In the genomic region with DNA sequence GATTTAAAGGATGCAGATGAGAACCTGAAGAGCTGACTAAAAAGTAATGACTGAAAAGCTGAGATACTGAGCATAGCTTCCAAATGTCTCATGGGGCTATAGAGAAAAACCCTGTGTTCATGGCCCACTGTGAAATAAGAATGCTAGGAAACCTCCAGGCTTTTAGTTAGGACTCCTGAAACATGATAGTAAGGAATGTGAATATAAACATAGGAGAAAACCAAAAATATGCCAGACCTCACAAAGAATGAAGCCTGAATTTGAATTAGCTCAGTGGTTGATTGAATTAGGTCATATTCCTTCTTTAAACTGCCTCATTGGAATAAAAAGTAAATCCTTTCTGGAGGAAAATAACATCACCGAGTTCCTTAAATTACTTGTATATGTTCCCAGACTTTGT, we compare ENCODE assay signal across 25 cellular contexts.
DNase-seq lines count a peak whose midpoint lies in the region; ATAC-seq, FAIRE-seq and TF ChIP-seq lines count a peak whose summit lies in the region.
"Had no signal": no experiment of that assay in that cellular context is flagged by ENCODE, and none has a peak within 500 bp of the region (broad histone marks: within the 10 kb centered on the region; RNA-seq: fewer than 3 reads in every experiment).

No MANE protein-coding gene starts in this region.

- H3K9me3 Mint-ChIP-seq in astrocyte (ENCODE audit: unreplicated experiment): peaks cover 10% of the 10 kb centered on the region

- no peaks in the 10 kb centered on the region for H3K79me2 ChIP-seq in astrocyte (ENCODE audit: insufficient read depth, low read length)

- peak overlapping the region; percentile 30 for H3K4me3 Mint-ChIP-seq in astrocyte (ENCODE audit: unreplicated experiment)
- H3K4me3 Mint-ChIP-seq: activated T-cell treated with anti-CD3 and anti-CD28 coated beads, Interleukin-2, amount 50 U/mL, for 72 hours; GM23338; T-helper 2 cell treated with Interferon-gamma antibody and Interleukin-4, amounts not matched to agents 5 μg/mL and 100 μg/mL, for 36 hours had no signal

- FAIRE-seq in astrocyte (lab: Jason Lieb, UNC): no peak

- 78 to 84% methylated on average over 1 of the region's 1 CpG for WGBS in sigmoid colon, 2 donors

- no peak for ATAC-seq in GM18867 (IDR thresholded peaks at IDR 0.05; ENCODE audit: unreplicated experiment)
- ATAC-seq in HG03565 (IDR thresholded peaks at IDR 0.05; ENCODE audit: unreplicated experiment): no peak
- ATAC-seq: activated T-cell treated with anti-CD3 and anti-CD28 coated beads, Interleukin-2, amount 50 U/mL, for 72 hours; GM23338; upper lobe of right lung had no signal

- H3K9me3 ChIP-seq in astrocyte (ENCODE audit: insufficient read depth, low read depth, low read length) (no peaks in the 10 kb centered on the region), sigmoid colon (no peaks in the 10 kb centered on the region)
- H3K9me3 ChIP-seq: upper lobe of right lung had no signal

- H3K27ac ChIP-seq in astrocyte (ENCODE audit: low read depth, low read length): peak overlapping the region; percentile 85
- H3K27ac ChIP-seq in sigmoid colon: no peak overlapping the region
- H3K27ac ChIP-seq: RWPE1, upper lobe of right lung, VCaP had no signal

- H3K4me2 ChIP-seq in astrocyte (ENCODE audit: low read length): peak overlapping the region; percentile 60
- H3K4me2 ChIP-seq: GM23338 had no signal

- no peak for TF ChIP-seq POLR2A in sigmoid colon (IDR thresholded peaks at IDR 0.05)

- intact Hi-C loops in sigmoid colon (cut with DNase I): no loop called here

- H3K4me3 ChIP-seq in astrocyte (ENCODE audit: insufficient read depth, low read depth, low read length) (no peak overlapping the region), fibroblast of the aortic adventitia (ENCODE audit: low read depth, low read length) (no peak overlapping the region), sigmoid colon (no peak overlapping the region)
- H3K4me3 ChIP-seq: GM23338, lung, upper lobe of right lung had no signal

- no peak overlapping the region for H2AFZ ChIP-seq in astrocyte (ENCODE audit: low read depth, low read length)
- H2AFZ ChIP-seq: GM23338 had no signal

- H3K36me3 ChIP-seq in astrocyte (ENCODE audit: insufficient read depth, low read length) (no peaks in the 10 kb centered on the region), sigmoid colon (no peaks in the 10 kb centered on the region)
- H3K36me3 ChIP-seq: upper lobe of right lung had no signal

- H3K27ac Mint-ChIP-seq in astrocyte (ENCODE audit: unreplicated experiment): peak overlapping the region; percentile 99
- H3K27ac Mint-ChIP-seq: activated T-cell treated with anti-CD3 and anti-CD28 coated beads, Interleukin-2, amount 50 U/mL, for 72 hours; GM23338; progenitor cell of endocrine pancreas; T-helper 2 cell treated with Interferon-gamma antibody and Interleukin-4, amounts not matched to agents 5 μg/mL and 100 μg/mL, for 36 hours had no signal

- DNase-seq in HS-5 (ENCODE audit: low read depth): peak; percentile 22
- peak; percentile 85 for DNase-seq in astrocyte (ENCODE audit: low read depth)
- DNase-seq in fibroblast of the aortic adventitia (ENCODE audit: low read depth): peak; percentile 25
- DNase-seq in renal cortical epithelial cell (ENCODE audit: low read depth): peak; percentile 51
- no peak for DNase-seq in sigmoid colon
- DNase-seq in cerebellar nuclear complex (lab: John Stamatoyannopoulos, UW): no peak
- DNase-seq: activated CD4-positive, alpha-beta T cell treated with anti-CD3 and anti-CD28 coated beads for 48 hours; activated naive CD4-positive, alpha-beta T cell treated with anti-CD3 and anti-CD28 coated beads, Interleukin-2, amount 50 U/mL, for 16 hours; activated T-cell treated with anti-CD3 and anti-CD28 coated beads, Interleukin-2, amount 50 U/mL, for 72 hours; aorta; DMS53; effector CD8-positive, alpha-beta T cell; islet precursor cell; NCI-H1048; NCI-H187 treated with DMSO at 0.1 percent for 48 hours; stimulated activated CD4-positive, alpha-beta T cell treated with anti-CD3 and anti-CD28 coated beads, Interleukin-1b, Interleukin-23, amount 100 ng/mL, for 48 hours; upper lobe of right lung had no signal

- H3K27me3 ChIP-seq in astrocyte (ENCODE audit: insufficient read depth, low read length): no peaks in the 10 kb centered on the region
- H3K27me3 ChIP-seq in sigmoid colon: no peaks in the 10 kb centered on the region
- H3K27me3 ChIP-seq: upper lobe of right lung had no signal

- no peak for TF ChIP-seq EP300 in sigmoid colon (IDR thresholded peaks at IDR 0.05)

- peak overlapping the region; percentile 65 for H3K9ac ChIP-seq in astrocyte (ENCODE audit: low read length)

- H3K36me3 Mint-ChIP-seq in astrocyte (ENCODE audit: low read depth, unreplicated experiment): no peaks in the 10 kb centered on the region

- peaks cover 14% of the 10 kb centered on the region for H3K4me1 ChIP-seq in astrocyte (ENCODE audit: insufficient read depth, low read length)
- no peaks in the 10 kb centered on the region for H3K4me1 ChIP-seq in sigmoid colon
- H3K4me1 ChIP-seq: upper lobe of right lung had no signal

- TF ChIP-seq CTCF in astrocyte (IDR thresholded peaks at IDR 0.05; ENCODE audit: insufficient read depth, low read depth, low read length) (no peak), fibroblast of the aortic adventitia (IDR thresholded peaks at IDR 0.05; ENCODE audit: insufficient read depth, low read length) (no peak), sigmoid colon (IDR thresholded peaks at IDR 0.05) (no peak)

- H3K4me1 Mint-ChIP-seq in astrocyte (ENCODE audit: low read depth, unreplicated experiment): peaks cover 32% of the 10 kb centered on the region
- H3K4me1 Mint-ChIP-seq: GM23338 had no signal

- no peaks in the 10 kb centered on the region for H3K27me3 Mint-ChIP-seq in astrocyte (ENCODE audit: low read depth, unreplicated experiment)
- H3K27me3 Mint-ChIP-seq: progenitor cell of endocrine pancreas had no signal

- no peaks in the 10 kb centered on the region for H4K20me1 ChIP-seq in astrocyte (ENCODE audit: insufficient read depth, low read length)

Comparison
In these comparisons a context has a peak if more than half of its experiments do, and no peak if none do; other contexts are left out.
1. DNase-seq: peak in HS-5 (single experiment), astrocyte (single experiment), fibroblast of the aortic adventitia (single experiment) and renal cortical epithelial cell (single experiment); none in sigmoid colon (single experiment) and cerebellar nuclear complex (0 of 2).